17 cellular contexts compared by ENCODE assay signal in genomic region chr2:19670303-19670702, GRCh38.
DNase-seq lines count a peak whose midpoint lies in the region; ATAC-seq and TF ChIP-seq lines count a peak whose summit lies in the region.
"Had no signal": no experiment of that assay in that cellular context is flagged by ENCODE, and none has a peak within 500 bp of the region (broad histone marks: within the 10 kb centered on the region; RNA-seq: fewer than 3 reads in every experiment).

No MANE protein-coding gene starts in this region.

- H3K27ac Mint-ChIP-seq in endodermal cell = no peak overlapping the region
- H3K27ac Mint-ChIP-seq: CD4-positive, alpha-beta memory T cell; H9; HFFc6 had no signal

- no peak overlapping the region for H3K9ac ChIP-seq in endodermal cell (ENCODE audit: extremely low read depth, low read length, poor library complexity, severe bottlenecking)
- H3K9ac ChIP-seq in mesenchymal stem cell (ENCODE audit: low read length) = no peak overlapping the region
- H3K9ac ChIP-seq: KMS-11 had no signal

- no peaks in the 10 kb centered on the region for H3K4me1 Mint-ChIP-seq in endodermal cell
- H3K4me1 Mint-ChIP-seq: CD4-positive, alpha-beta memory T cell; H9 had no signal

- no peaks in the 10 kb centered on the region for H3K36me3 Mint-ChIP-seq in endodermal cell (ENCODE audit: low read depth)
- H3K36me3 Mint-ChIP-seq: CD4-positive, alpha-beta memory T cell had no signal

- H2AK5ac ChIP-seq in mesenchymal stem cell (ENCODE audit: low read length, severe bottlenecking) = peak overlapping the region; percentile 60

- H3K4me2 ChIP-seq in mesenchymal stem cell (ENCODE audit: low read length, poor library complexity, severe bottlenecking) = no peak overlapping the region
- H3K4me2 ChIP-seq: KMS-11 had no signal

- H3K4me3 ChIP-seq in HEK293 (ENCODE audit: low read depth, low read length) (no peak overlapping the region), endodermal cell (ENCODE audit: low read length) (no peak overlapping the region), mesenchymal stem cell (ENCODE audit: insufficient read depth in 1 of 2, low read depth in 1 of 2, low read length in 2 of 2) (no peak overlapping the region), transverse colon (no peak overlapping the region)

- TF ChIP-seq EP300 in transverse colon (IDR thresholded peaks at IDR 0.05; ENCODE audit: low read depth) = peak; percentile 43

- no peak overlapping the region for H2BK5ac ChIP-seq in mesenchymal stem cell (ENCODE audit: low read depth, low read length, poor library complexity, severe bottlenecking)

- H3K4me3 Mint-ChIP-seq in endodermal cell = no peak overlapping the region
- H3K4me3 Mint-ChIP-seq: CD4-positive, alpha-beta memory T cell; H9; HFFc6 had no signal

- no peak overlapping the region for H2BK120ac ChIP-seq in mesenchymal stem cell (ENCODE audit: low read depth, low read length)

- H3K4ac ChIP-seq in mesenchymal stem cell (ENCODE audit: low read depth in 1 of 2, low read length in 2 of 2) = no peak overlapping the region

- no peak overlapping the region for H3K14ac ChIP-seq in mesenchymal stem cell (ENCODE audit: low read length in 2 of 2)

- H3K27ac ChIP-seq in HEK293 (ENCODE audit: extremely low read depth, low read depth, low read length) = peak overlapping the region; percentile 56
- no peak overlapping the region for H3K27ac ChIP-seq in endodermal cell (ENCODE audit: low read depth, low read length)
- H3K27ac ChIP-seq in mesenchymal stem cell (ENCODE audit: low read length, poor library complexity, severe bottlenecking) = no peak overlapping the region
- no peak overlapping the region for H3K27ac ChIP-seq in transverse colon
- H3K27ac ChIP-seq: C4-2B, KMS-11 had no signal

- no peaks in the 10 kb centered on the region for H3K9me3 Mint-ChIP-seq in endodermal cell
- H3K9me3 Mint-ChIP-seq: CD4-positive, alpha-beta memory T cell; H9; HFFc6 had no signal

- POLR2A ChIA-PET in HEK293 (lab: Yijun Ruan, JAX) = no interaction called here

- WGBS in endodermal cell (ENCODE audit: insufficient coverage in 1 of 2, insufficient read length in 1 of 2), 2 experiments = 93% methylated on average over 2 of the region's 2 CpGs; no CpG with 5 or more reads in 1 of the 2 experiments
- WGBS in mesenchymal stem cell = 41% methylated on average over 1 of the region's 2 CpGs
- WGBS in transverse colon (ENCODE audit: low coverage in 1 of 2), 2 donors = 44 to 45% methylated on average over 2 of the region's 2 CpGs

- no peak overlapping the region for H2BK15ac ChIP-seq in mesenchymal stem cell (ENCODE audit: low read depth, poor library complexity, severe bottlenecking)

- H3K23ac ChIP-seq in mesenchymal stem cell (ENCODE audit: low read length in 2 of 2) = no peak overlapping the region

- H3K9me3 ChIP-seq in HEK293 (ENCODE audit: control insufficient read depth, insufficient read depth, low read depth, low read length) = no peaks in the 10 kb centered on the region
- no peaks in the 10 kb centered on the region for H3K9me3 ChIP-seq in endodermal cell (ENCODE audit: control insufficient read depth, low read length)
- H3K9me3 ChIP-seq in mesenchymal stem cell (ENCODE audit: control insufficient read depth, low read length) = no peaks in the 10 kb centered on the region
- no peaks in the 10 kb centered on the region for H3K9me3 ChIP-seq in transverse colon
- H3K9me3 ChIP-seq: BE2C had no signal

- no peak for ATAC-seq in Right ventricle myocardium inferior
- no peak for ATAC-seq in GM18870 (IDR thresholded peaks at IDR 0.05; ENCODE audit: unreplicated experiment)
- ATAC-seq: HepG2 had no signal

- TF ChIP-seq POLR2A in transverse colon (IDR thresholded peaks at IDR 0.05) = no peak

- H3K36me3 ChIP-seq in HEK293 (ENCODE audit: control insufficient read depth in 2 of 2, insufficient read depth in 1 of 2, low read length in 2 of 2) (no peaks in the 10 kb centered on the region), endodermal cell (ENCODE audit: control insufficient read depth, insufficient read depth, low read length) (no peaks in the 10 kb centered on the region), mesenchymal stem cell (ENCODE audit: control insufficient read depth in 1 of 2, insufficient read depth in 2 of 2, low read depth in 1 of 2, low read length in 2 of 2) (no peaks in the 10 kb centered on the region), transverse colon (no peaks in the 10 kb centered on the region)
- H3K36me3 ChIP-seq: BE2C had no signal

- peaks cover 52% of the 10 kb centered on the region for H3K4me1 ChIP-seq in HEK293 (ENCODE audit: control insufficient read depth, insufficient read depth, low read length)
- H3K4me1 ChIP-seq in endodermal cell (ENCODE audit: control insufficient read depth, insufficient read depth, low read length) = no peaks in the 10 kb centered on the region
- H3K4me1 ChIP-seq in mesenchymal stem cell (ENCODE audit: control insufficient read depth, insufficient read depth, low read depth, low read length) = peaks cover 24% of the 10 kb centered on the region
- H3K4me1 ChIP-seq in transverse colon = peaks cover 0 to 16% (median 0%) of the 10 kb centered on the region in 4 donors
- H3K4me1 ChIP-seq: BE2C had no signal

- no peak overlapping the region for H2AFZ ChIP-seq in mesenchymal stem cell (ENCODE audit: low read depth, low read length)

- CTCF ChIA-PET in HEK293 (lab: Yijun Ruan, JAX) = interaction anchor here (0.6 to 1.0 kb wide), 3 partner anchors 21 to 1281 kb away, joined by 3 read pairs; no protein-coding TSS in a partner anchor

- no peak overlapping the region for H4K91ac ChIP-seq in mesenchymal stem cell (ENCODE audit: low read length)

- DNase-seq in endodermal cell (peak; percentile 2), mesenchymal stem cell (no peak), transverse colon (no peak), Right ventricle myocardium inferior (ENCODE audit: missing footprints) (no peak), SKM-1 (lab: John Stamatoyannopoulos, UW; ENCODE audit: unreplicated experiment) (no peak)
- DNase-seq: BE2C; CD4-positive, alpha-beta memory T cell; DND-41; GF-D8; GOT3; H9; HFFc6 had no signal

- H4K8ac ChIP-seq in mesenchymal stem cell (ENCODE audit: low read length) = no peak overlapping the region

- H3K27me3 Mint-ChIP-seq in endodermal cell (ENCODE audit: insufficient read depth) = no peaks in the 10 kb centered on the region

- no peak overlapping the region for H3K18ac ChIP-seq in mesenchymal stem cell (ENCODE audit: low read depth in 1 of 2, low read length in 2 of 2)

- intact Hi-C loops in transverse colon (cut with DNase I; ENCODE audit: low total_unique reads) (no loop called here), Right ventricle myocardium inferior (cut with DNase I) (loop anchor here (10.0 kb wide), 2 partner anchors 134 to 1146 kb away; no protein-coding TSS in a partner anchor)

- TF ChIP-seq CTCF in HEK293 (tag by site-specific recombination; IDR thresholded peaks at IDR 0.05) (no peak), endodermal cell (conservative IDR thresholded peaks at IDR 0.05) (no peak), transverse colon (IDR thresholded peaks at IDR 0.05) (no peak)

- no peak overlapping the region for H2BK12ac ChIP-seq in mesenchymal stem cell (ENCODE audit: low read length in 2 of 2)

- no peaks in the 10 kb centered on the region for H3K79me1 ChIP-seq in mesenchymal stem cell (replicated peaks; ENCODE audit: low read length, poor library complexity, severe bottlenecking)

- H3K27me3 ChIP-seq in endodermal cell (ENCODE audit: control insufficient read depth, insufficient read depth, low read length, poor library complexity, severe bottlenecking) = no peaks in the 10 kb centered on the region
- H3K27me3 ChIP-seq in mesenchymal stem cell (ENCODE audit: control insufficient read depth in 1 of 2, insufficient read depth in 1 of 2, low read length in 2 of 2) = no peaks in the 10 kb centered on the region
- no peaks in the 10 kb centered on the region for H3K27me3 ChIP-seq in transverse colon

- in situ Hi-C loops in transverse colon (cut with MboI; ENCODE audit: low pct_ligation_motif_present in 1 of 4, low pct_unique_long_range_greater_than_20kb in 1 of 4, low sequenced_read_pairs in 3 of 4) = no loop called here

TF ChIP-seq in HEK293, 187 proteins besides CTCF, POLR2A, EP300 and RAD21 (continues in another document):
- TF ChIP-seq EGR2 (tag by site-specific recombination; IDR thresholded peaks at IDR 0.05; ENCODE audit: low read depth) (no peak), ZNF473 (tag by site-specific recombination; IDR thresholded peaks at IDR 0.05) (no peak), ZNF138 (tag by site-specific recombination; IDR thresholded peaks at IDR 0.05; ENCODE audit: borderline replicate concordance) (no peak), ZEB2 (tag by site-specific recombination; IDR thresholded peaks at IDR 0.05) (peak; percentile 84), ZNF274 (IDR thresholded peaks at IDR 0.05; ENCODE audit: low read length) (no peak), ZNF274 (tag by site-specific recombination; IDR thresholded peaks at IDR 0.05; ENCODE audit: borderline replicate concordance) (no peak), ZBTB20 (tag by site-specific recombination; IDR thresholded peaks at IDR 0.05) (peak; percentile 19; the same call in 1 of the 2 replicates), KLF8 (tag by site-specific recombination; IDR thresholded peaks at IDR 0.05) (0 out of 2 replicates have a peak, but pooled peaks have one; percentile 49), HOXA7 (CRISPR knock-in tag; IDR thresholded peaks at IDR 0.05; ENCODE audit: borderline replicate concordance) (no peak), ZNF560 (tag by site-specific recombination; IDR thresholded peaks at IDR 0.05; ENCODE audit: borderline replicate concordance) (no peak), ZNF311 (tag by site-specific recombination; IDR thresholded peaks at IDR 0.05; ENCODE audit: borderline replicate concordance) (no peak), ZBTB21 (tag by site-specific recombination; IDR thresholded peaks at IDR 0.05) (no peak), ZNF629 (tag by site-specific recombination; IDR thresholded peaks at IDR 0.05) (peak; percentile 61), ZNF544 (tag by site-specific recombination; IDR thresholded peaks at IDR 0.05) (no peak), ZNF23 (tag by site-specific recombination; IDR thresholded peaks at IDR 0.05; ENCODE audit: borderline replicate concordance) (no peak), ZFP3 (tag by site-specific recombination; IDR thresholded peaks at IDR 0.05; ENCODE audit: low read depth) (no peak), ZNF341 (tag by site-specific recombination; IDR thresholded peaks at IDR 0.05; ENCODE audit: low read depth) (peak; percentile 52)
